Comparison of ENCODE assay signal across 8 cellular contexts in the genomic region with DNA sequence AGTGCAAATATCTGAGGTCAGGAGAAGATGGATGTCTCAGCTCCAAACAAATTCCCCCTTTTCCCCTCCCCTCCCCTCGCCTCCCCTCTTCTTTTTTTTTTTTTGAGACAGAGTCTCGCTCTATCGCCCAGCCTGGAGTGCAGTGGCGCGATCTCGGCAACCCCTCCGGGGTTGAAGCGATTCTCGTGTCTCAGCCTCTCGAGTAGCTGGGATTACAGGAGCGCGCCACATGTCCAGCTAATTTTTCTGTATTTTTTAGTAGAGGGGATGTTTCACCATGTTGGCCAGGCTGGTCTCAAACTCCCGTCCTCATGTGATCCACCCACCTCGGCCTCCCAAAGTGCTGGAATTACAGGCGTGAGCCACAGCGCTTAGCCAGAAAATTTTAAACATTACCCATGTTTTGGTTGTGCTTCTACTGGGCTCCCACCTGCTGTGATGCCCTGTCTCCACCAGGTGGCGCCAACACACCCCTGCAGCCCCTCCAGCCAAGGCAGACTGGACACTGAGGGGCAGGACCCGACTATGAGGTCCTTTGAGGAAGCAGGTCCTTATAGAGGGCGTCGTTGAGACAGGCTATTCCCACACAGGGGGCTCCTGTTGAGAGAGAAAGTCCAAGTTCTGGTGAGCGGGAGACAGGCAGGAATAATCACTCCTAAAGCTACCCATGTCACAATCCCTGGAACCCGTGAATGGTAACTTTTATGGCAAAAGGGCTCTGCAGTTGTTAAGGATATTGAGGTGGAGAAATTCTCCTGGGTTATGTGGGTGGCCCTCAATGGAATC. TPM values are rescaled to one million over a fixed set of nuclear protein-coding genes. Genes with fewer than 3 reads are reported as not detected.
DNase-seq lines count a peak whose midpoint lies in the region; ATAC-seq, FAIRE-seq and TF ChIP-seq lines count a peak whose summit lies in the region.

No MANE protein-coding gene starts in this region.

- H2AFZ ChIP-seq in neural progenitor cell (replicated peaks) = peak overlapping the region; percentile 96

- no peaks in the 10 kb centered on the region for H3K36me3 Mint-ChIP-seq in activated T-helper 1 cell treated with anti-CD3 and anti-CD28 coated beads, Interleukin-12 subunit alpha, Interleukin-12 subunit beta, Interleukin-2, Interleukin-4 antibody, amounts not matched to agents 30 ng/mL and 10 ng/mL and 1 ng/mL, durations not matched to agents 14 hours and 24 hours and 36 hours (ENCODE audit: low read depth)
- H3K36me3 Mint-ChIP-seq in neural progenitor cell = no peaks in the 10 kb centered on the region

- no peaks in the 10 kb centered on the region for H3K79me2 ChIP-seq in neural progenitor cell (ENCODE audit: low read depth)

- H3K4me3 ChIP-seq in fibroblast of pulmonary artery (replicated peaks; ENCODE audit: low read depth, low read length) (peak overlapping the region; percentile 29), neural progenitor cell (peak overlapping the region; percentile 35), stomach smooth muscle (ENCODE audit: low read length in 2 of 2) (peak overlapping the region; percentile 27 to 54)

- intact Hi-C loops in activated T-helper 1 cell treated with anti-CD3 and anti-CD28 coated beads, Interleukin-12 subunit alpha, Interleukin-12 subunit beta, Interleukin-2, Interleukin-4 antibody, amounts not matched to agents 30 ng/mL and 10 ng/mL and 1 ng/mL, durations not matched to agents 14 hours and 24 hours and 36 hours (cut with micrococcal nuclease) = loop anchor here (1.0 to 10.0 kb wide), 7 partner anchors 10 to 244 kb away; a partner anchor contains a TSS

- no peak for ATAC-seq in HG03460 (IDR thresholded peaks at IDR 0.05; ENCODE audit: unreplicated experiment)

- TF ChIP-seq CTCF in fibroblast of pulmonary artery (IDR thresholded peaks at IDR 0.05; ENCODE audit: low read length, missing control alignments) (peak; percentile 96), neural progenitor cell (IDR thresholded peaks at IDR 0.05) (peak; percentile 99)

- no peak overlapping the region for H3K27ac Mint-ChIP-seq in activated T-helper 1 cell treated with anti-CD3 and anti-CD28 coated beads, Interleukin-12 subunit alpha, Interleukin-12 subunit beta, Interleukin-2, Interleukin-4 antibody, amounts not matched to agents 30 ng/mL and 10 ng/mL and 1 ng/mL, durations not matched to agents 14 hours and 24 hours and 36 hours
- H3K27ac Mint-ChIP-seq in neural progenitor cell = no peak overlapping the region

- H3K9me3 Mint-ChIP-seq in activated T-helper 1 cell treated with anti-CD3 and anti-CD28 coated beads, Interleukin-12 subunit alpha, Interleukin-12 subunit beta, Interleukin-2, Interleukin-4 antibody, amounts not matched to agents 30 ng/mL and 10 ng/mL and 1 ng/mL, durations not matched to agents 14 hours and 24 hours and 36 hours = no peaks in the 10 kb centered on the region
- H3K9me3 Mint-ChIP-seq in neural progenitor cell = no peaks in the 10 kb centered on the region

- H3K4me1 ChIP-seq in neural progenitor cell (no peaks in the 10 kb centered on the region), stomach smooth muscle (ENCODE audit: control insufficient read depth, insufficient read depth, low read length) (peaks cover 3% of the 10 kb centered on the region)

- H3K27me3 Mint-ChIP-seq in activated T-helper 1 cell treated with anti-CD3 and anti-CD28 coated beads, Interleukin-12 subunit alpha, Interleukin-12 subunit beta, Interleukin-2, Interleukin-4 antibody, amounts not matched to agents 30 ng/mL and 10 ng/mL and 1 ng/mL, durations not matched to agents 14 hours and 24 hours and 36 hours (ENCODE audit: insufficient read depth) = peaks cover 14% of the 10 kb centered on the region
- H3K27me3 Mint-ChIP-seq in neural progenitor cell (ENCODE audit: insufficient read depth, low read depth) = peaks cover 17% of the 10 kb centered on the region

- H3F3A ChIP-seq in neural progenitor cell (ENCODE audit: low read depth) = no peaks in the 10 kb centered on the region

- H3K4me3 Mint-ChIP-seq in activated T-helper 1 cell treated with anti-CD3 and anti-CD28 coated beads, Interleukin-12 subunit alpha, Interleukin-12 subunit beta, Interleukin-2, Interleukin-4 antibody, amounts not matched to agents 30 ng/mL and 10 ng/mL and 1 ng/mL, durations not matched to agents 14 hours and 24 hours and 36 hours = peak overlapping the region; percentile 81
- peak overlapping the region; percentile 64 for H3K4me3 Mint-ChIP-seq in neural progenitor cell

- H3K36me3 ChIP-seq in neural progenitor cell (no peaks in the 10 kb centered on the region), stomach smooth muscle (ENCODE audit: control insufficient read depth in 2 of 2, insufficient read depth in 2 of 2, low read length in 2 of 2) (no peaks in the 10 kb centered on the region)

- peaks cover 15% of the 10 kb centered on the region for H3K4me1 Mint-ChIP-seq in activated T-helper 1 cell treated with anti-CD3 and anti-CD28 coated beads, Interleukin-12 subunit alpha, Interleukin-12 subunit beta, Interleukin-2, Interleukin-4 antibody, amounts not matched to agents 30 ng/mL and 10 ng/mL and 1 ng/mL, durations not matched to agents 14 hours and 24 hours and 36 hours (ENCODE audit: low read depth)
- peaks cover 5% of the 10 kb centered on the region for H3K4me1 Mint-ChIP-seq in neural progenitor cell

- H3K4me2 ChIP-seq in neural progenitor cell = peak overlapping the region; percentile 66

- H3K27me3 ChIP-seq in neural progenitor cell = peaks cover 27% of the 10 kb centered on the region
- H3K27me3 ChIP-seq in stomach smooth muscle (ENCODE audit: control insufficient read depth in 1 of 2, insufficient read depth in 2 of 2, low read length in 2 of 2) = peaks cover 5 to 8% of the 10 kb centered on the region in 2 donors

- H3K27ac ChIP-seq in neural progenitor cell (no peak overlapping the region), stomach smooth muscle (ENCODE audit: low read length) (no peak overlapping the region)

- DNase-seq in EL (peak; percentile 75), HTR-8/SVneo (ENCODE audit: insufficient read length, low spot score) (peak; percentile 92), RPMI7951 (ENCODE audit: low read depth) (peak; percentile 67), fibroblast of pulmonary artery (ENCODE audit: low read depth) (peak; percentile 78), neural progenitor cell (ENCODE audit: low spot score) (peak; percentile 86)
- peak; percentile 60 for DNase-seq in activated T-helper 1 cell treated with anti-CD3 and anti-CD28 coated beads, Interleukin-12 subunit alpha, Interleukin-12 subunit beta, Interleukin-2, Interleukin-4 antibody, amounts not matched to agents 30 ng/mL and 10 ng/mL and 1 ng/mL, durations not matched to agents 14 hours and 24 hours and 36 hours (ENCODE audit: low spot score)

- no peaks in the 10 kb centered on the region for H4K20me1 ChIP-seq in neural progenitor cell (ENCODE audit: low read depth)

- H3K9ac ChIP-seq in neural progenitor cell = no peak overlapping the region
- H3K9ac ChIP-seq in stomach smooth muscle (ENCODE audit: low read length in 2 of 2) = no peak overlapping the region

- H3K9me3 ChIP-seq in neural progenitor cell (ENCODE audit: low read depth) (no peaks in the 10 kb centered on the region), stomach smooth muscle (ENCODE audit: control insufficient read depth in 2 of 2, low read length in 2 of 2) (no peaks in the 10 kb centered on the region)

- peak; percentile 82 for FAIRE-seq in HTR-8/SVneo (lab: Jason Lieb, UNC)

RNA-seq across cellular contexts. Expression of a gene that starts 6.3 kb away (rescaled TPM):
- total RNA-seq in RPMI7951 (2014; rRNA removed; shearing (Covaris generic)) = not detected in 2 replicates
- not detected in 2 replicates for total RNA-seq in activated T-helper 1 cell treated with anti-CD3 and anti-CD28 coated beads, Interleukin-12 subunit alpha, Interleukin-12 subunit beta, Interleukin-2, Interleukin-4 antibody, amounts not matched to agents 30 ng/mL and 10 ng/mL and 1 ng/mL, durations not matched to agents 14 hours and 24 hours and 36 hours
- not detected in 2 replicates for total RNA-seq in neural progenitor cell (ENCODE audit: low replicate concordance)

RNA-seq across cellular contexts. Expression of a gene that starts 9.6 kb away (rescaled TPM):
- total RNA-seq in RPMI7951 (2014; rRNA removed; shearing (Covaris generic)) = 66.4 and 66.9 TPM in 2 replicates
- 56.7 and 57.3 TPM in 2 replicates for total RNA-seq in activated T-helper 1 cell treated with anti-CD3 and anti-CD28 coated beads, Interleukin-12 subunit alpha, Interleukin-12 subunit beta, Interleukin-2, Interleukin-4 antibody, amounts not matched to agents 30 ng/mL and 10 ng/mL and 1 ng/mL, durations not matched to agents 14 hours and 24 hours and 36 hours
- total RNA-seq in neural progenitor cell (ENCODE audit: low replicate concordance) = 39.8 and 89.4 TPM in 2 replicates

RNA-seq across cellular contexts. Expression of a gene that starts 22.1 kb away (rescaled TPM):
- not detected in 2 replicates for total RNA-seq in RPMI7951 (2014; rRNA removed; shearing (Covaris generic))
- 0.44 and 0.99 TPM in 2 replicates for total RNA-seq in activated T-helper 1 cell treated with anti-CD3 and anti-CD28 coated beads, Interleukin-12 subunit alpha, Interleukin-12 subunit beta, Interleukin-2, Interleukin-4 antibody, amounts not matched to agents 30 ng/mL and 10 ng/mL and 1 ng/mL, durations not matched to agents 14 hours and 24 hours and 36 hours
- 1.3 TPM in 1 of 2 replicates, not detected in the other for total RNA-seq in neural progenitor cell (ENCODE audit: low replicate concordance)

RNA-seq across cellular contexts. Expression of a gene that starts 51.7 kb away (rescaled TPM):
- total RNA-seq in RPMI7951 (2014; rRNA removed; shearing (Covaris generic)) = 77.3 and 112 TPM in 2 replicates
- total RNA-seq in activated T-helper 1 cell treated with anti-CD3 and anti-CD28 coated beads, Interleukin-12 subunit alpha, Interleukin-12 subunit beta, Interleukin-2, Interleukin-4 antibody, amounts not matched to agents 30 ng/mL and 10 ng/mL and 1 ng/mL, durations not matched to agents 14 hours and 24 hours and 36 hours = 14.6 and 22.7 TPM in 2 replicates
- 25.7 and 62.8 TPM in 2 replicates for total RNA-seq in neural progenitor cell (ENCODE audit: low replicate concordance)

RNA-seq across cellular contexts. Expression of a gene that starts 52.1 kb away (rescaled TPM):
- total RNA-seq in RPMI7951 (2014; rRNA removed; shearing (Covaris generic)) = 36.8 and 59.3 TPM in 2 replicates
- total RNA-seq in activated T-helper 1 cell treated with anti-CD3 and anti-CD28 coated beads, Interleukin-12 subunit alpha, Interleukin-12 subunit beta, Interleukin-2, Interleukin-4 antibody, amounts not matched to agents 30 ng/mL and 10 ng/mL and 1 ng/mL, durations not matched to agents 14 hours and 24 hours and 36 hours = 59.3 and 66.6 TPM in 2 replicates
- total RNA-seq in neural progenitor cell (ENCODE audit: low replicate concordance) = 10.3 and 26.0 TPM in 2 replicates
